ENCODE assay signal across 11 cellular contexts in genomic region chr13:98443329-98443728, GRCh38.
DNase-seq lines count a peak whose midpoint lies in the region; ATAC-seq and TF ChIP-seq lines count a peak whose summit lies in the region.
"Had no signal": no experiment of that assay in that cellular context is flagged by ENCODE, and none has a peak within 500 bp of the region (broad histone marks: within the 10 kb centered on the region; RNA-seq: fewer than 3 reads in every experiment).

No MANE protein-coding gene starts in this region.

- H3K9me3 ChIP-seq in gastrocnemius medialis: no peaks in the 10 kb centered on the region
- H3K9me3 ChIP-seq in esophagus muscularis mucosa: no peaks in the 10 kb centered on the region

- H3K27ac ChIP-seq in mesendoderm (ENCODE audit: low read depth, low read length): no peak overlapping the region
- H3K27ac ChIP-seq in gastrocnemius medialis: no peak overlapping the region
- H3K27ac ChIP-seq in esophagus muscularis mucosa (replicated peaks in 1 of 4): no peak overlapping the region

- H3K36me3 ChIP-seq in mesendoderm (ENCODE audit: control insufficient read depth, insufficient read depth, low read length) (no peaks in the 10 kb centered on the region), gastrocnemius medialis (peaks cover 0 to 6% of the 10 kb centered on the region in 2 donors), esophagus muscularis mucosa (peaks cover 0 to 58% (median 41%) of the 10 kb centered on the region in 4 donors)

- no peak overlapping the region for H3K23ac ChIP-seq in mesendoderm (ENCODE audit: low read length)

- no peak overlapping the region for H4K5ac ChIP-seq in mesendoderm (ENCODE audit: low read length)

- DNase-seq in AG09319 (ENCODE audit: extremely low read depth, low read depth) (peak; percentile 58), HT1080 (ENCODE audit: low read depth) (peak; percentile 82), mesendoderm (peak; percentile 57), ureter (ENCODE audit: low spot score) (no peak), gastrocnemius medialis (no peak), esophagus muscularis mucosa (ENCODE audit: extremely low spot score) (no peak)
- DNase-seq in central memory CD8-positive, alpha-beta T cell (ENCODE audit: low spot score in 2 of 2): no peak
- no peak for DNase-seq in stimulated activated CD4-positive, alpha-beta T cell treated with anti-CD3 and anti-CD28 coated beads, Interleukin-2, amount 100 ng/mL, for 48 hours
- DNase-seq: activated T-cell treated with anti-CD3 and anti-CD28 coated beads, Interleukin-2, amount 50 U/mL, for 1 hour; left colon; NCI-H2171 had no signal

- intact Hi-C loops in gastrocnemius medialis (cut with DNase I; ENCODE audit: low total_unique reads) (loop anchor here (10.0 kb wide), 1 partner anchor 401 kb away; no protein-coding TSS in a partner anchor), esophagus muscularis mucosa (cut with DNase I) (no loop called here)

- H3K56ac ChIP-seq in mesendoderm (ENCODE audit: low read length): no peak overlapping the region

- H3K4me3 ChIP-seq in mesendoderm (ENCODE audit: low read length) (no peak overlapping the region), gastrocnemius medialis (no peak overlapping the region), esophagus muscularis mucosa (no peak overlapping the region)

- TF ChIP-seq CTCF in AG09319 (IDR thresholded peaks at IDR 0.05; ENCODE audit: low read depth, low read length) (no peak), gastrocnemius medialis (IDR thresholded peaks at IDR 0.05 in 4 of 5, conservative IDR thresholded peaks at IDR 0.05 in 1 of 5) (no peak), esophagus muscularis mucosa (IDR thresholded peaks at IDR 0.05) (no peak)

- no peaks in the 10 kb centered on the region for H3K79me2 ChIP-seq in mesendoderm (ENCODE audit: control insufficient read depth, insufficient read depth, low read length)

- H3K79me1 ChIP-seq in mesendoderm (ENCODE audit: low read length): no peaks in the 10 kb centered on the region

- TF ChIP-seq POLR2A in gastrocnemius medialis (IDR thresholded peaks at IDR 0.05): no peak
- no peak for TF ChIP-seq POLR2A in esophagus muscularis mucosa (IDR thresholded peaks at IDR 0.05; ENCODE audit: low read depth)

- H2BK120ac ChIP-seq in mesendoderm (ENCODE audit: low read depth, low read length): no peak overlapping the region

- H3K4me1 Mint-ChIP-seq in central memory CD8-positive, alpha-beta T cell: peaks cover 5% of the 10 kb centered on the region

- in situ Hi-C loops in gastrocnemius medialis (cut with MboI; ENCODE audit: low sequenced_read_pairs in 4 of 4): loop anchor here in 1 of 4 donors (10.0 kb wide), 1 partner anchor 401 kb away; no protein-coding TSS in a partner anchor

- H3K18ac ChIP-seq in mesendoderm (ENCODE audit: low read length): no peak overlapping the region

- H3K9me3 Mint-ChIP-seq in central memory CD8-positive, alpha-beta T cell: no peaks in the 10 kb centered on the region

- H3K27me3 ChIP-seq in mesendoderm (ENCODE audit: insufficient read depth, low read length, poor library complexity) (no peaks in the 10 kb centered on the region), gastrocnemius medialis (no peaks in the 10 kb centered on the region), esophagus muscularis mucosa (no peaks in the 10 kb centered on the region)

- ATAC-seq in central memory CD8-positive, alpha-beta T cell (replicated peaks; ENCODE audit: extremely low read depth, poor library complexity, severe bottlenecking): no peak
- ATAC-seq in gastrocnemius medialis: no peak
- ATAC-seq: left colon had no signal

- H3K27me3 Mint-ChIP-seq in central memory CD8-positive, alpha-beta T cell: no peaks in the 10 kb centered on the region

- no peak overlapping the region for H2AK5ac ChIP-seq in mesendoderm (ENCODE audit: low read length)

- H3K27ac Mint-ChIP-seq in central memory CD8-positive, alpha-beta T cell (ENCODE audit: low read depth): peak overlapping the region; percentile 83

- no CpG with 5 or more reads among the region's 11 CpGs for WGBS in mesendoderm (ENCODE audit: extremely low coverage, insufficient coverage, low lambda C conversion rate)
- 78% methylated on average over 10 of the region's 11 CpGs for WGBS in esophagus muscularis mucosa

- no peak for TF ChIP-seq EP300 in esophagus muscularis mucosa (IDR thresholded peaks at IDR 0.05)

- H3K4me2 ChIP-seq in mesendoderm (ENCODE audit: low read length): no peak overlapping the region

- no peak overlapping the region for H3K9ac ChIP-seq in mesendoderm (ENCODE audit: low read length)

- H2BK15ac ChIP-seq in mesendoderm (replicated peaks; ENCODE audit: low read depth): no peak overlapping the region

- no peak overlapping the region for H4K8ac ChIP-seq in mesendoderm (ENCODE audit: low read depth, low read length)

- no peak overlapping the region for H3K4ac ChIP-seq in mesendoderm (ENCODE audit: low read depth, low read length)

- H3K4me1 ChIP-seq in mesendoderm (ENCODE audit: control insufficient read depth, low read depth, low read length) (no peaks in the 10 kb centered on the region), gastrocnemius medialis (peaks cover 4 to 13% of the 10 kb centered on the region in 2 donors), esophagus muscularis mucosa (peaks cover 8 to 19% (median 14%) of the 10 kb centered on the region in 4 donors)

- peaks cover 15% of the 10 kb centered on the region for H3K36me3 Mint-ChIP-seq in central memory CD8-positive, alpha-beta T cell (ENCODE audit: insufficient read depth)

- H2BK5ac ChIP-seq in mesendoderm (ENCODE audit: low read length): no peak overlapping the region

- no peak overlapping the region for H3K4me3 Mint-ChIP-seq in central memory CD8-positive, alpha-beta T cell

Comparison
In these comparisons a context has a peak if more than half of its experiments do, and no peak if none do; other contexts are left out.
1. DNase-seq: peak in AG09319 (single experiment), HT1080 (single experiment) and mesendoderm (single experiment); none in central memory CD8-positive, alpha-beta T cell (0 of 2), ureter (single experiment), gastrocnemius medialis (0 of 2), stimulated activated CD4-positive, alpha-beta T cell treated with anti-CD3 and anti-CD28 coated beads, Interleukin-2, amount 100 ng/mL, for 48 hours (0 of 2) and esophagus muscularis mucosa (single experiment).